ENCODE assay signal across 2 cellular contexts in the genomic region with DNA sequence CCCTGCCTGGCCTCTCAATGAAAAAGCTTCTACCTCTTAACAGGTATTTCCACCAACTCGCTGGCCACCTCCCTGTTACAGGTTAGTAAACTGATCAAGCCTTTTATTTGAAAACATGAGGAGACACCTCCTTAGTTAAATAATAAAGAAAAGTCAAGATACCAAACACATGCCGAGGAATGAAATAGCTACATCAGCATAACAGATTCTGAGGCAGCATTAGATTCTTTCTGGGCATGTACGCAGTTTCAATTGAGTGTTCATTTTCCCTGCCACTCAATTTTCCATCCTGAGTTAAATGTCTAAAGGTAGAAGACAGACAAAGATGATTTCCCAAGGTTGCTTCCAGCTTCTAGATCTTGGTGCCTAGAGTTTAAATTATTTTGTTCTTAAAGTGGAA.
TF ChIP-seq lines count a peak whose summit lies in the region.

No MANE protein-coding gene starts in this region.

TF ChIP-seq in SK-N-SH, 30 proteins besides CTCF, POLR2A, EP300 and RAD21 (continued from another document):
- TF ChIP-seq, protein P1, sequence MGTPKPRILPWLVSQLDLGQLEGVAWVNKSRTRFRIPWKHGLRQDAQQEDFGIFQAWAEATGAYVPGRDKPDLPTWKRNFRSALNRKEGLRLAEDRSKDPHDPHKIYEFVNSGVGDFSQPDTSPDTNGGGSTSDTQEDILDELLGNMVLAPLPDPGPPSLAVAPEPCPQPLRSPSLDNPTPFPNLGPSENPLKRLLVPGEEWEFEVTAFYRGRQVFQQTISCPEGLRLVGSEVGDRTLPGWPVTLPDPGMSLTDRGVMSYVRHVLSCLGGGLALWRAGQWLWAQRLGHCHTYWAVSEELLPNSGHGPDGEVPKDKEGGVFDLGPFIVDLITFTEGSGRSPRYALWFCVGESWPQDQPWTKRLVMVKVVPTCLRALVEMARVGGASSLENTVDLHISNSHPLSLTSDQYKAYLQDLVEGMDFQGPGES (IDR thresholded peaks at IDR 0.05; ENCODE audit: low read depth, low read length): no peak
- no peak for TF ChIP-seq YY1 (IDR thresholded peaks at IDR 0.05; ENCODE audit: low read depth)

TF ChIP-seq in SK-N-SH treated with all-trans-retinoic acid at 6 μM for 48 hours, 23 proteins besides CTCF, POLR2A, EP300 and RAD21 (continued from another document):
- TF ChIP-seq, protein P2, sequence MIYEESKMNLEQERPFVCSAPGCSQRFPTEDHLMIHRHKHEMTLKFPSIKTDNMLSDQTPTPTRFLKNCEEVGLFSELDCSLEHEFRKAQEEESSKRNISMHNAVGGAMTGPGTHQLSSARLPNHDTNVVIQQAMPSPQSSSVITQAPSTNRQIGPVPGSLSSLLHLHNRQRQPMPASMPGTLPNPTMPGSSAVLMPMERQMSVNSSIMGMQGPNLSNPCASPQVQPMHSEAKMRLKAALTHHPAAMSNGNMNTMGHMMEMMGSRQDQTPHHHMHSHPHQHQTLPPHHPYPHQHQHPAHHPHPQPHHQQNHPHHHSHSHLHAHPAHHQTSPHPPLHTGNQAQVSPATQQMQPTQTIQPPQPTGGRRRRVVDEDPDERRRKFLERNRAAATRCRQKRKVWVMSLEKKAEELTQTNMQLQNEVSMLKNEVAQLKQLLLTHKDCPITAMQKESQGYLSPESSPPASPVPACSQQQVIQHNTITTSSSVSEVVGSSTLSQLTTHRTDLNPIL (CRISPR knock-in tag; IDR thresholded peaks at IDR 0.05; ENCODE audit: low read depth): no peak
- no peak for TF ChIP-seq ZNF8 (CRISPR knock-in tag; IDR thresholded peaks at IDR 0.05)
- TF ChIP-seq ARNTL (CRISPR knock-in tag; IDR thresholded peaks at IDR 0.05; ENCODE audit: borderline replicate concordance, low read depth): no peak
- TF ChIP-seq ESRRG (CRISPR knock-in tag; IDR thresholded peaks at IDR 0.05): no peak
- TF ChIP-seq OSR1 (CRISPR knock-in tag; IDR thresholded peaks at IDR 0.05): no peak
- TF ChIP-seq TOX (CRISPR knock-in tag; IDR thresholded peaks at IDR 0.05; ENCODE audit: borderline replicate concordance): no peak
- no peak for TF ChIP-seq BACH2 (CRISPR knock-in tag; IDR thresholded peaks at IDR 0.05; ENCODE audit: borderline replicate concordance)
- TF ChIP-seq, protein P3, sequence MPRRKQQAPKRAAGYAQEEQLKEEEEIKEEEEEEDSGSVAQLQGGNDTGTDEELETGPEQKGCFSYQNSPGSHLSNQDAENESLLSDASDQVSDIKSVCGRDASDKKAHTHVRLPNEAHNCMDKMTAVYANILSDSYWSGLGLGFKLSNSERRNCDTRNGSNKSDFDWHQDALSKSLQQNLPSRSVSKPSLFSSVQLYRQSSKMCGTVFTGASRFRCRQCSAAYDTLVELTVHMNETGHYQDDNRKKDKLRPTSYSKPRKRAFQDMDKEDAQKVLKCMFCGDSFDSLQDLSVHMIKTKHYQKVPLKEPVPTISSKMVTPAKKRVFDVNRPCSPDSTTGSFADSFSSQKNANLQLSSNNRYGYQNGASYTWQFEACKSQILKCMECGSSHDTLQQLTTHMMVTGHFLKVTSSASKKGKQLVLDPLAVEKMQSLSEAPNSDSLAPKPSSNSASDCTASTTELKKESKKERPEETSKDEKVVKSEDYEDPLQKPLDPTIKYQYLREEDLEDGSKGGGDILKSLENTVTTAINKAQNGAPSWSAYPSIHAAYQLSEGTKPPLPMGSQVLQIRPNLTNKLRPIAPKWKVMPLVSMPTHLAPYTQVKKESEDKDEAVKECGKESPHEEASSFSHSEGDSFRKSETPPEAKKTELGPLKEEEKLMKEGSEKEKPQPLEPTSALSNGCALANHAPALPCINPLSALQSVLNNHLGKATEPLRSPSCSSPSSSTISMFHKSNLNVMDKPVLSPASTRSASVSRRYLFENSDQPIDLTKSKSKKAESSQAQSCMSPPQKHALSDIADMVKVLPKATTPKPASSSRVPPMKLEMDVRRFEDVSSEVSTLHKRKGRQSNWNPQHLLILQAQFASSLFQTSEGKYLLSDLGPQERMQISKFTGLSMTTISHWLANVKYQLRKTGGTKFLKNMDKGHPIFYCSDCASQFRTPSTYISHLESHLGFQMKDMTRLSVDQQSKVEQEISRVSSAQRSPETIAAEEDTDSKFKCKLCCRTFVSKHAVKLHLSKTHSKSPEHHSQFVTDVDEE (CRISPR knock-in tag; IDR thresholded peaks at IDR 0.05): no peak
- TF ChIP-seq CSDC2 (CRISPR knock-in tag; IDR thresholded peaks at IDR 0.05): no peak
- TF ChIP-seq, protein P4, sequence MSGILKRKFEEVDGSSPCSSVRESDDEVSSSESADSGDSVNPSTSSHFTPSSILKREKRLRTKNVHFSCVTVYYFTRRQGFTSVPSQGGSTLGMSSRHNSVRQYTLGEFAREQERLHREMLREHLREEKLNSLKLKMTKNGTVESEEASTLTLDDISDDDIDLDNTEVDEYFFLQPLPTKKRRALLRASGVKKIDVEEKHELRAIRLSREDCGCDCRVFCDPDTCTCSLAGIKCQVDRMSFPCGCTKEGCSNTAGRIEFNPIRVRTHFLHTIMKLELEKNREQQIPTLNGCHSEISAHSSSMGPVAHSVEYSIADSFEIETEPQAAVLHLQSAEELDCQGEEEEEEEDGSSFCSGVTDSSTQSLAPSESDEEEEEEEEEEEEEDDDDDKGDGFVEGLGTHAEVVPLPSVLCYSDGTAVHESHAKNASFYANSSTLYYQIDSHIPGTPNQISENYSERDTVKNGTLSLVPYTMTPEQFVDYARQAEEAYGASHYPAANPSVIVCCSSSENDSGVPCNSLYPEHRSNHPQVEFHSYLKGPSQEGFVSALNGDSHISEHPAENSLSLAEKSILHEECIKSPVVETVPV (CRISPR knock-in tag; IDR thresholded peaks at IDR 0.05): no peak
